Comparison of ENCODE assay signal across 8 cellular contexts in genomic region chr1:20634065-20634593, GRCh38. TPM values are rescaled to one million over a fixed set of nuclear protein-coding genes. Genes with fewer than 3 reads are reported as not detected.
DNase-seq lines count a peak whose midpoint lies in the region; ATAC-seq and TF ChIP-seq lines count a peak whose summit lies in the region.

No MANE protein-coding gene starts in this region.

- peak overlapping the region; percentile 80 to 87 for H3K27ac Mint-ChIP-seq in natural killer cell

- H3K4me3 Mint-ChIP-seq in natural killer cell, result peak overlapping the region; percentile 93

- TF ChIP-seq CTCF in GM12864 (IDR thresholded peaks at IDR 0.05; ENCODE audit: low read depth, low read length, missing control alignments) (no peak), colonic mucosa (IDR thresholded peaks at IDR 0.05) (no peak), natural killer cell (IDR thresholded peaks at IDR 0.05) (no peak)

- H3K27ac ChIP-seq in colonic mucosa, result peak overlapping the region; percentile 95

- H3K27me3 Mint-ChIP-seq in natural killer cell (ENCODE audit: low read depth in 2 of 2), result peaks cover under 1 to 2% of the 10 kb centered on the region in 2 donors

- intact Hi-C loops in colonic mucosa (cut with DNase I), result no loop called here
- intact Hi-C loops in natural killer cell (cut with micrococcal nuclease), result no loop called here

- H3K9ac ChIP-seq in NT2/D1 (ENCODE audit: insufficient read length, low read depth), result peak overlapping the region; percentile 38
- H3K9ac ChIP-seq in colonic mucosa (ENCODE audit: low read depth in 2 of 2, low read length in 2 of 2), result peak overlapping the region; percentile 80 to 92

- H3K4me1 ChIP-seq in NT2/D1 (ENCODE audit: insufficient read depth, insufficient read length) (peaks cover 5% of the 10 kb centered on the region), colonic mucosa (no peaks in the 10 kb centered on the region)

- peak in 1 of 3 donors; percentile 20 for ATAC-seq in natural killer cell
- ATAC-seq in GM19023 (IDR thresholded peaks at IDR 0.05; ENCODE audit: unreplicated experiment), result no peak
- no peak for ATAC-seq in HG03135 (IDR thresholded peaks at IDR 0.05; ENCODE audit: unreplicated experiment)

- no peaks in the 10 kb centered on the region for H3K36me3 Mint-ChIP-seq in natural killer cell

- H3K9me3 Mint-ChIP-seq in natural killer cell, result no peaks in the 10 kb centered on the region

- H3K36me3 ChIP-seq in NT2/D1 (ENCODE audit: insufficient read depth, insufficient read length, low read length) (peaks cover 13% of the 10 kb centered on the region), colonic mucosa (peaks cover 4% of the 10 kb centered on the region)

- H3K9me3 ChIP-seq in NT2/D1 (ENCODE audit: insufficient read depth, low read length) (no peaks in the 10 kb centered on the region), colonic mucosa (no peaks in the 10 kb centered on the region)

- peak overlapping the region; percentile 84 for H3K4me3 ChIP-seq in GM12864 (ENCODE audit: low read depth, low read length)
- H3K4me3 ChIP-seq in NT2/D1 (ENCODE audit: insufficient read length, low read depth), result peak overlapping the region; percentile 67
- peak overlapping the region; percentile 97 for H3K4me3 ChIP-seq in colonic mucosa

- no peak for DNase-seq in GM12864 (ENCODE audit: low read depth)
- DNase-seq in NT2/D1 (ENCODE audit: low read depth, low spot score), result no peak
- DNase-seq in colonic mucosa, result no peak
- no peak for DNase-seq in natural killer cell
- no peak for DNase-seq in NCI-H748 (lab: John Stamatoyannopoulos, UW; ENCODE audit: unreplicated experiment)
- DNase-seq in HuH-7.5 (ENCODE audit: low spot score), result no peak

- peaks cover 10 to 15% of the 10 kb centered on the region in 2 donors for H3K4me1 Mint-ChIP-seq in natural killer cell

- H3K27me3 ChIP-seq in NT2/D1 (ENCODE audit: insufficient read depth, insufficient read length) (no peaks in the 10 kb centered on the region), colonic mucosa (no peaks in the 10 kb centered on the region)

RNA-seq across cellular contexts. Expression of gene PINK1, which starts 0.9 kb away (rescaled TPM):
- total RNA-seq in colonic mucosa (100 to 1,000 TPM in 1 of 2 donors, 10 to 100 TPM in 1; 49.7 to 119 TPM), natural killer cell (10 to 100 TPM; 10.8 to 16.2 (median 15.0) TPM)

RNA-seq across cellular contexts. Expression of gene DDOST, which starts 27.0 kb away (rescaled TPM):
- total RNA-seq in colonic mucosa (100 to 1,000 TPM; 233 to 364 TPM), natural killer cell (100 to 1,000 TPM; 137 to 158 (median 153) TPM)

RNA-seq across cellular contexts. Expression of gene CDA, which starts 45.2 kb away (rescaled TPM):
- total RNA-seq in colonic mucosa (100 to 1,000 TPM in 1 of 2 donors, 10 to 100 TPM in 1; 29.1 to 110 TPM), natural killer cell (1 to 10 TPM in 2 of 3 donors, not detected in 1; 1.4 to 5.3 TPM)

Comparison
In these comparisons a context has a peak if more than half of its experiments do, and no peak if none do; other contexts are left out.
1. RNA of gene CDA, which starts 45.2 kb away (total RNA-seq): 29.1 to 110 TPM in colonic mucosa; 1.4 to 5.3 TPM in natural killer cell; every median in the first group is over 4 times any median in the second.
2. Peak in every context shown above with its lines, with median percentiles within 50 percentile points of each other: H3K4me3 ChIP-seq.